ENCODE assay signal across 32 cellular contexts in the genomic region with DNA sequence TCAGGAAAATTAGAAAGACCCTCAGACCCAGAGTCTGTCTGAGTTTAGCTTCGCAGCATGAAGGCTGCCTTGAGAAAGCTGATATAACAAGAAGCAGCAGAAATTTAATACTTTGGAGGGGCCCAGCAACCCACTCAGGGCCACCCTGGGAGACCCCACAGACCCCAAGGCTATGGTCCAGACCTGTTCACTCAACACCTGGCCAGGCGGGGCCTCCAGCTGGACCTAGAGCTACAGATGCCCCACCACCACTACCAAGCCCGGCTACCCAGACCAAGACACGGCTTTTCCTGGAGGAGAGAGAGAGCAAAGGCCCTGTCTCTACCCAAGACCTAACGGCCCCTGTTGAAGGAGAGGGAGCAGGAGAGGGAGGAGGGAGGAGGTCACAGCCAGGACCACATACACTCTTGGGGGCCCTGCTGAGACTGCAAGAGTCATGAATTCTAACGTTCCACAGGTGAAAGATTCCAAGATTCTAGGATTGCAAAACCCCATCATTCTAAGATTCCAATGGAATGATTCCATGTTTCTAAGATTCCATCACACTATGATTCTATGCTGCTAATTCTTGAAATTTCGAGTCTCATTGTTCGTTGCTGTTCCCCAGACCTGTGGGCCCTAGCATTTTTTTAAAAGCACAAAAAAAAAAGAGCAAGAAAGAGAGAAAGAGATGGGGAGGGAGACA. TPM values are rescaled to one million over a fixed set of nuclear protein-coding genes. Genes with fewer than 3 reads are reported as not detected.
DNase-seq lines count a peak whose midpoint lies in the region; ATAC-seq lines count a peak whose summit lies in the region.
"Had no signal": no experiment of that assay in that cellular context is flagged by ENCODE, and none has a peak within 500 bp of the region (broad histone marks: within the 10 kb centered on the region; RNA-seq: fewer than 3 reads in every experiment).

No MANE protein-coding gene starts in this region.

- H3K9me3 ChIP-seq in adipocyte (ENCODE audit: control insufficient read depth, low read length): peaks cover 9% of the 10 kb centered on the region
- H3K9me3 ChIP-seq: Caco-2, esophagus muscularis mucosa, psoas muscle, SJCRH30, tibial nerve had no signal

- no peak for ATAC-seq in HG03378 (IDR thresholded peaks at IDR 0.05; ENCODE audit: unreplicated experiment)
- ATAC-seq: left lobe of liver, psoas muscle had no signal

- H3K27me3 ChIP-seq in adipocyte (replicated peaks; ENCODE audit: control insufficient read depth, insufficient read depth, low read length): peaks cover 13% of the 10 kb centered on the region
- H3K27me3 ChIP-seq: hepatocyte, SJCRH30, tibial nerve had no signal

- DNase-seq in EL (peak; percentile 13), adipocyte (ENCODE audit: low read depth) (peak; percentile 21), kidney glomerular epithelial cell (lab: John Stamatoyannopoulos, UW) (peak; percentile 22), renal cortical epithelial cell (ENCODE audit: low read depth) (peak; percentile 37), NCI-H2081 (lab: John Stamatoyannopoulos, UW) (no peak), superior temporal gyrus (ENCODE audit: extremely low spot score) (no peak)
- DNase-seq: activated CD4-positive, alpha-beta T cell treated with anti-CD3 and anti-CD28 coated beads, Interleukin-2, amount 10 ng/mL, durations not matched to agents 24 days and 14 days; activated effector memory CD4-positive, alpha-beta T cell treated with anti-CD3 and anti-CD28 coated beads, Interleukin-2, amount 50 U/mL, for 16 hours; activated T-cell treated with anti-CD3 and anti-CD28 coated beads, Interleukin-2, amount 50 U/mL, for 1 hour; Caco-2; central memory CD4-positive, alpha-beta T cell; DMS53; GF-D8; GOT3; NCI-H1092; NCI-H1694; SJCRH30; stimulated activated CD4-positive, alpha-beta T cell treated with anti-CD3 and anti-CD28 coated beads, Interleukin-4, amount 100 ng/mL, for 24 hours; T-helper 9 cell had no signal

- no peaks in the 10 kb centered on the region for H3K36me3 ChIP-seq in adipocyte (ENCODE audit: control insufficient read depth, insufficient read depth, low read length, severe bottlenecking)
- H3K36me3 ChIP-seq: esophagus muscularis mucosa, SJCRH30, tibial nerve had no signal

- H3K4me1 ChIP-seq in adipocyte (ENCODE audit: control insufficient read depth, insufficient read depth, low read length): peaks cover 5% of the 10 kb centered on the region
- H3K4me1 ChIP-seq: Caco-2, psoas muscle, tibial nerve had no signal

- no peak overlapping the region for H3K4me3 ChIP-seq in adipocyte (ENCODE audit: low read length)
- H3K4me3 ChIP-seq: esophagus muscularis mucosa, hepatocyte, psoas muscle, SJCRH30, tibial nerve had no signal

- H3K9ac ChIP-seq in adipocyte (ENCODE audit: low read length): no peak overlapping the region

RNA-seq across cellular contexts. Expression of gene LACTBL1, which starts 53.2 kb away (rescaled TPM):
- total RNA-seq in renal cortical epithelial cell: not detected in 2 replicates
- total RNA-seq: activated CD4-positive, alpha-beta T cell treated with anti-CD3 and anti-CD28 coated beads, Interleukin-2, amount 10 ng/mL, durations not matched to agents 24 days and 14 days; activated CD8-positive, alpha-beta memory T cell treated with anti-CD3 and anti-CD28 coated beads for 36 hours; aorta; Caco-2; dermis microvascular lymphatic vessel endothelial cell; esophagus muscularis mucosa; frontal cortex; hepatocyte; left lobe of liver; myocyte; NCI-H460; psoas muscle; RPMI7951; tibial nerve had no signal

Comparison
In these comparisons a context has a peak if more than half of its experiments do, and no peak if none do; other contexts are left out.
1. DNase-seq: peak in EL (single experiment), adipocyte (single experiment), kidney glomerular epithelial cell (single experiment) and renal cortical epithelial cell (single experiment); none in NCI-H2081 (0 of 2) and superior temporal gyrus (single experiment).